16 cellular contexts compared by ENCODE assay signal in genomic region chr12:6434205-6435180, GRCh38. TPM values are rescaled to one million over a fixed set of nuclear protein-coding genes. Genes with fewer than 3 reads are reported as not detected.
A peak's percentile ranks its signal among the peaks of the same experiment; 100 is the strongest.
DNase-seq lines count a peak whose midpoint lies in the region; ATAC-seq, FAIRE-seq and TF ChIP-seq lines count a peak whose summit lies in the region.
"Had no signal": no experiment of that assay in that cellular context is flagged by ENCODE, and none has a peak within 500 bp of the region (broad histone marks: within the 10 kb centered on the region; RNA-seq: fewer than 3 reads in every experiment).

No MANE protein-coding gene starts in this region.

- peak overlapping the region; percentile 44; the same call in 1 of the 2 replicates for H2AK5ac ChIP-seq in H1 (ENCODE audit: low read depth, low read length)

- peaks cover 0 to 17% of the 10 kb centered on the region in 2 donors for H3K4me1 ChIP-seq in right atrium auricular region
- H3K4me1 ChIP-seq in H1 (replicated peaks in 1 of 4; ENCODE audit: control insufficient read depth in 3 of 4, insufficient read depth in 4 of 4, low read length in 3 of 4) = peaks cover 0 to 8% (median under 1%) of the 10 kb centered on the region in 4 experiments; a peak in 3 of 7 replicates
- H3K4me1 ChIP-seq: uterus had no signal

- DNase-seq in cardiac septum (ENCODE audit: low spot score) (peak; percentile 27), right atrium auricular region (ENCODE audit: low spot score) (no peak), H1 (ENCODE audit: low read depth in 1 of 2, low spot score in 2 of 2) (no peak), NCI-H1092 treated with DMSO at 0.1 percent for 48 hours (lab: John Stamatoyannopoulos, UW) (no peak), type B pancreatic cell (ENCODE audit: extremely low spot score, unreplicated experiment) (no peak), NCI-H82 (lab: John Stamatoyannopoulos, UW) (no peak)
- DNase-seq in activated CD4-positive, alpha-beta T cell treated with anti-CD3 and anti-CD28 coated beads, Interleukin-2, amount 10 ng/mL, durations not matched to agents 7 days and 5 days = peak; percentile 56
- peak; percentile 36 to 59 for DNase-seq in stimulated activated naive CD8-positive, alpha-beta T cell treated with anti-CD3 and anti-CD28 coated beads, Interleukin-15, amount 100 ng/mL, for 72 hours
- DNase-seq: amygdala, DND-41, foreskin fibroblast, natural killer cell had no signal

- H3K4me1 Mint-ChIP-seq in activated CD4-positive, alpha-beta T cell treated with anti-CD3 and anti-CD28 coated beads, Interleukin-2, amount 10 ng/mL, durations not matched to agents 7 days and 5 days = peaks cover 52% of the 10 kb centered on the region
- H3K4me1 Mint-ChIP-seq in stimulated activated naive CD8-positive, alpha-beta T cell treated with anti-CD3 and anti-CD28 coated beads, Interleukin-15, amount 100 ng/mL, for 72 hours = peaks cover 97% of the 10 kb centered on the region
- H3K4me1 Mint-ChIP-seq in type B pancreatic cell (ENCODE audit: unreplicated experiment) = peaks cover 11% of the 10 kb centered on the region

- no peaks in the 10 kb centered on the region for H3K27me3 Mint-ChIP-seq in activated CD4-positive, alpha-beta T cell treated with anti-CD3 and anti-CD28 coated beads, Interleukin-2, amount 10 ng/mL, durations not matched to agents 7 days and 5 days
- H3K27me3 Mint-ChIP-seq in stimulated activated naive CD8-positive, alpha-beta T cell treated with anti-CD3 and anti-CD28 coated beads, Interleukin-15, amount 100 ng/mL, for 72 hours = no peaks in the 10 kb centered on the region
- H3K27me3 Mint-ChIP-seq in type B pancreatic cell = peaks cover 8% of the 10 kb centered on the region

- H3K4me3 ChIP-seq in right atrium auricular region (no peak overlapping the region), H1 (ENCODE audit: extremely low read depth in 1 of 4, insufficient read depth in 2 of 4, low read depth in 3 of 4, low read length in 4 of 4) (no peak overlapping the region)
- H3K4me3 ChIP-seq: uterus had no signal

- no peaks in the 10 kb centered on the region for H4K20me1 ChIP-seq in H1 (replicated peaks in 1 of 2; ENCODE audit: control insufficient read depth in 1 of 2, insufficient read depth in 2 of 2, low read length in 2 of 2)

- TF ChIP-seq CTCF in right atrium auricular region (IDR thresholded peaks at IDR 0.05) = no peak
- TF ChIP-seq CTCF in H1 (IDR thresholded peaks at IDR 0.05; ENCODE audit: control extremely low read depth in 1 of 3, insufficient read depth in 1 of 3, low read depth in 1 of 3, low read length in 3 of 3) = peak in 1 of 3 experiments; percentile 2; a peak in 1 of 4 replicates
- TF ChIP-seq CTCF in type B pancreatic cell (conservative IDR thresholded peaks at IDR 0.05) = no peak

- H3K4me3 Mint-ChIP-seq in activated CD4-positive, alpha-beta T cell treated with anti-CD3 and anti-CD28 coated beads, Interleukin-2, amount 10 ng/mL, durations not matched to agents 7 days and 5 days = no peak overlapping the region
- H3K4me3 Mint-ChIP-seq in stimulated activated naive CD8-positive, alpha-beta T cell treated with anti-CD3 and anti-CD28 coated beads, Interleukin-15, amount 100 ng/mL, for 72 hours = peak overlapping the region; percentile 56 to 75
- H3K4me3 Mint-ChIP-seq in type B pancreatic cell = no peak overlapping the region
- H3K4me3 Mint-ChIP-seq: dendritic cell treated with granulocyte-macrophage colony-stimulating factor and Interleukin-4, amounts not matched to agents 40 ng/mL and 50 ng/mL, for 4 days; natural killer cell had no signal

- H3K56ac ChIP-seq in H1 (replicated peaks; ENCODE audit: insufficient read length, low read depth, low read length) = no peak overlapping the region

- peak overlapping the region; percentile 65 for H2BK120ac ChIP-seq in H1 (replicated peaks; ENCODE audit: low read depth, low read length)

- peak overlapping the region; percentile 71; the same call in 1 of the 2 replicates for H2BK12ac ChIP-seq in H1 (ENCODE audit: low read depth, low read length)

- H2AFZ ChIP-seq in H1 (ENCODE audit: low read length) = peak overlapping the region; percentile 74

- no peak for TF ChIP-seq EP300 in H1 (IDR thresholded peaks at IDR 0.05; ENCODE audit: borderline replicate concordance in 1 of 2, low read depth in 2 of 2, low read length in 2 of 2)

- no peaks in the 10 kb centered on the region for H3K9me3 Mint-ChIP-seq in activated CD4-positive, alpha-beta T cell treated with anti-CD3 and anti-CD28 coated beads, Interleukin-2, amount 10 ng/mL, durations not matched to agents 7 days and 5 days
- no peaks in the 10 kb centered on the region for H3K9me3 Mint-ChIP-seq in stimulated activated naive CD8-positive, alpha-beta T cell treated with anti-CD3 and anti-CD28 coated beads, Interleukin-15, amount 100 ng/mL, for 72 hours
- H3K9me3 Mint-ChIP-seq in type B pancreatic cell = no peaks in the 10 kb centered on the region
- H3K9me3 Mint-ChIP-seq: dendritic cell treated with granulocyte-macrophage colony-stimulating factor and Interleukin-4, amounts not matched to agents 40 ng/mL and 50 ng/mL, for 4 days; natural killer cell had no signal

- no peaks in the 10 kb centered on the region for H3K79me1 ChIP-seq in H1 (ENCODE audit: low read depth, low read length)

- H4K8ac ChIP-seq in H1 (ENCODE audit: extremely low read depth, insufficient read depth, low read length) = peak overlapping the region; percentile 45; the same call in 1 of the 2 replicates

- H3K9me3 ChIP-seq in right atrium auricular region (no peaks in the 10 kb centered on the region), H1 (ENCODE audit: insufficient read depth in 2 of 2, low read depth in 1 of 2, low read length in 1 of 2) (no peaks in the 10 kb centered on the region)
- H3K9me3 ChIP-seq: uterus had no signal

- peak overlapping the region; percentile 93 for H3K27ac Mint-ChIP-seq in activated CD4-positive, alpha-beta T cell treated with anti-CD3 and anti-CD28 coated beads, Interleukin-2, amount 10 ng/mL, durations not matched to agents 7 days and 5 days
- H3K27ac Mint-ChIP-seq in stimulated activated naive CD8-positive, alpha-beta T cell treated with anti-CD3 and anti-CD28 coated beads, Interleukin-15, amount 100 ng/mL, for 72 hours = peak overlapping the region; percentile 91 to 94
- no peak overlapping the region for H3K27ac Mint-ChIP-seq in type B pancreatic cell
- H3K27ac Mint-ChIP-seq: dendritic cell treated with granulocyte-macrophage colony-stimulating factor and Interleukin-4, amounts not matched to agents 40 ng/mL and 50 ng/mL, for 4 days; natural killer cell had no signal

- no peaks in the 10 kb centered on the region for H3K23me2 ChIP-seq in H1 (ENCODE audit: low read depth, low read length)

- H4K5ac ChIP-seq in H1 (ENCODE audit: insufficient read length, low read depth, low read length) = no peak overlapping the region

- H3K23ac ChIP-seq in H1 (ENCODE audit: insufficient read length) = no peak overlapping the region

- 0 out of 2 replicates have a peak overlapping the region, but pooled peaks have one; percentile 49 for H2BK15ac ChIP-seq in H1 (ENCODE audit: low read length)

- no peak overlapping the region for H3K9ac ChIP-seq in H1 (replicated peaks in 1 of 4; ENCODE audit: extremely low read depth in 1 of 4, low read depth in 3 of 4, low read length in 3 of 4)

- no peak for TF ChIP-seq RAD21 in H1 (IDR thresholded peaks at IDR 0.05 in 1 of 2, conservative IDR thresholded peaks at IDR 0.05 in 1 of 2; ENCODE audit: low read depth in 2 of 2, low read length in 2 of 2)

- no peaks in the 10 kb centered on the region for H3K79me2 ChIP-seq in H1 (ENCODE audit: control insufficient read depth in 1 of 2, insufficient read depth in 2 of 2, low read length in 2 of 2)

- H3K27me3 ChIP-seq in right atrium auricular region (no peaks in the 10 kb centered on the region), H1 (replicated peaks in 1 of 4; ENCODE audit: control insufficient read depth in 3 of 4, extremely low read depth in 1 of 4, insufficient read depth in 3 of 4, low read length in 3 of 4) (no peaks in the 10 kb centered on the region)
- H3K27me3 ChIP-seq: uterus had no signal

- FAIRE-seq in H1 (lab: Jason Lieb, UNC) = no peak
- FAIRE-seq: GM18507 had no signal

- H3K14ac ChIP-seq in H1 (ENCODE audit: insufficient read length) = no peak overlapping the region

- peak overlapping the region; percentile 72 for H2BK5ac ChIP-seq in H1 (ENCODE audit: low read depth, low read length)

- TF ChIP-seq POLR2A in H1 (IDR thresholded peaks at IDR 0.05; ENCODE audit: control extremely low read depth in 1 of 2, low read depth in 2 of 2, low read length in 2 of 2) = no peak

- H3K4me2 ChIP-seq in H1 (ENCODE audit: insufficient read depth in 1 of 2, low read depth in 2 of 2, low read length in 2 of 2) = no peak overlapping the region

- intact Hi-C loops in cardiac septum (cut with DNase I) = no loop called here

- CTCF ChIA-PET in activated CD4-positive, alpha-beta T cell treated with anti-CD3 and anti-CD28 coated beads, Interleukin-2, amount 10 ng/mL, durations not matched to agents 7 days and 5 days (lab: Charles Lee) = interaction anchor here (0.5 to 5.5 kb wide), 11 partner anchors 8 to 52 kb away, joined by 3 to 37 read pairs (median 7); partner anchors contain the start of genes CD27 and TAPBPL
- CTCF ChIA-PET in H1 (lab: Charles Lee; ENCODE audit: partially characterized antibody) = interaction anchor here (0.8 to 4.1 kb wide), 13 partner anchors 10 to 156 kb away, joined by 3 to 33 read pairs (median 4); partner anchors contain the start of gene CD27

- 0 out of 2 replicates have a peak overlapping the region, but pooled peaks have one; percentile 87 for H2BK20ac ChIP-seq in H1 (ENCODE audit: low read length)

- peak overlapping the region; percentile 55 for H3K18ac ChIP-seq in H1 (ENCODE audit: extremely low read depth, low read length)

- H3K27ac ChIP-seq in right atrium auricular region (no peak overlapping the region), H1 (ENCODE audit: low read depth, low read length) (no peak overlapping the region)
- H3K27ac ChIP-seq: uterus, VCaP had no signal

- H3K36me3 Mint-ChIP-seq in activated CD4-positive, alpha-beta T cell treated with anti-CD3 and anti-CD28 coated beads, Interleukin-2, amount 10 ng/mL, durations not matched to agents 7 days and 5 days (ENCODE audit: low read depth) = no peaks in the 10 kb centered on the region
- H3K36me3 Mint-ChIP-seq in type B pancreatic cell = peaks cover 3% of the 10 kb centered on the region
- H3K36me3 Mint-ChIP-seq: natural killer cell had no signal

- H3K4ac ChIP-seq in H1 (replicated peaks; ENCODE audit: insufficient read length, low read depth, low read length) = no peak overlapping the region

- H3K36me3 ChIP-seq in right atrium auricular region (no peaks in the 10 kb centered on the region), H1 (ENCODE audit: control insufficient read depth in 2 of 4, insufficient read depth in 4 of 4, low read length in 3 of 4) (no peaks in the 10 kb centered on the region)
- H3K36me3 ChIP-seq: uterus had no signal

- POLR2A ChIA-PET in activated CD4-positive, alpha-beta T cell treated with anti-CD3 and anti-CD28 coated beads, Interleukin-2, amount 10 ng/mL, durations not matched to agents 7 days and 5 days (lab: Charles Lee) = interaction anchor here (1.5 kb wide), 1 partner anchor 26 kb away, joined by 8 read pairs; no protein-coding TSS in a partner anchor
- POLR2A ChIA-PET in H1 (lab: Charles Lee; ENCODE audit: partially characterized antibody) = interaction anchor here (0.6 to 4.4 kb wide), 13 partner anchors 9 to 318 kb away, joined by 3 to 23 read pairs (median 4); partner anchors contain the start of genes CD27, GAPDH, MRPL51 and TAPBPL

- 88% methylated on average over 18 of the region's 18 CpGs; no CpG with 5 or more reads in 1 of the 2 experiments for WGBS in H1 (ENCODE audit: extremely low coverage in 1 of 2, insufficient coverage in 1 of 2, insufficient read length in 1 of 2, insufficient replicate concordance in 2 of 2, low coverage in 1 of 2, low lambda C conversion rate in 2 of 2, missing lambda C conversion rate in 1 of 2), 2 experiments

- peak; percentile 93 for ATAC-seq in stimulated activated naive CD8-positive, alpha-beta T cell treated with anti-CD3 and anti-CD28 coated beads, Interleukin-15, amount 100 ng/mL, for 72 hours
- ATAC-seq: natural killer cell had no signal

- H4K91ac ChIP-seq in H1 (replicated peaks; ENCODE audit: insufficient read length, low read length) = peak overlapping the region; percentile 44

RNA-seq across cellular contexts. Expression of gene CD27, which starts 10.3 kb away (rescaled TPM):
- total RNA-seq in cardiac septum (not detected), right atrium auricular region (1 to 10 TPM in 1 of 2 donors, not detected in 1; 1.1 TPM), type B pancreatic cell (ENCODE audit: low replicate concordance) (not detected in 2 replicates)
- 100 to 1,000 TPM; 115 to 134 TPM for total RNA-seq in activated CD4-positive, alpha-beta T cell treated with anti-CD3 and anti-CD28 coated beads, Interleukin-2, amount 10 ng/mL, durations not matched to agents 7 days and 5 days
- total RNA-seq in H1 (2021; fragmentation: NEBNext Ultra II Directional; extraction: Animal tissue kit (Norgen Biotek cat#: 25700)) = 0.28 TPM in 1 of 2 replicates, not detected in the other
- polyA plus RNA-seq in H1 (2011; rRNA removed) = 0.39 TPM in 2 replicates
- 0.30 TPM for polyA plus RNA-seq in H1 (2011; cell fraction: cytosol; rRNA removed)
- 0.19 TPM for polyA plus RNA-seq in H1 (2011; cell fraction: nucleus; rRNA removed)
- polyA plus RNA-seq in H1 (2012, experiment 1 of 2) = 0.31 to 0.60 TPM (median 0.42 TPM) in 4 replicates
- polyA plus RNA-seq in H1 (2012, experiment 2 of 2) = 0.31 TPM
- 0.18 TPM for polyA plus RNA-seq in H1 (2013, experiment 1 of 2)
- 0.13 TPM for polyA plus RNA-seq in H1 (2013, experiment 2 of 2)
- 0.22 and 0.60 TPM in 2 replicates for polyA minus RNA-seq in H1 (2011; rRNA and poly(A)+ RNA removed)
- not detected for polyA minus RNA-seq in H1 (2011; cell fraction: cytosol; rRNA and poly(A)+ RNA removed)
- not detected for polyA minus RNA-seq in H1 (2011; cell fraction: nucleus; rRNA and poly(A)+ RNA removed)

RNA-seq across cellular contexts. Expression of gene TAPBPL, which starts 17.3 kb away (rescaled TPM):
- total RNA-seq in cardiac septum (17.2 TPM), right atrium auricular region (10 to 100 TPM; 14.5 to 16.9 TPM), type B pancreatic cell (ENCODE audit: low replicate concordance) (12.4 and 21.1 TPM in 2 replicates)
- 10 to 100 TPM; 45.8 to 47.9 TPM for total RNA-seq in activated CD4-positive, alpha-beta T cell treated with anti-CD3 and anti-CD28 coated beads, Interleukin-2, amount 10 ng/mL, durations not matched to agents 7 days and 5 days
- total RNA-seq in H1 (2021; fragmentation: NEBNext Ultra II Directional; extraction: Animal tissue kit (Norgen Biotek cat#: 25700)) = 0.61 and 0.67 TPM in 2 replicates
- 1.5 and 1.6 TPM in 2 replicates for polyA plus RNA-seq in H1 (2011; rRNA removed)
- 0.72 TPM for polyA plus RNA-seq in H1 (2011; cell fraction: cytosol; rRNA removed)
- 1.7 TPM for polyA plus RNA-seq in H1 (2011; cell fraction: nucleus; rRNA removed)
- 1.3 to 2.0 TPM (median 1.6 TPM) in 4 replicates for polyA plus RNA-seq in H1 (2012, experiment 1 of 2)
- 0.37 TPM for polyA plus RNA-seq in H1 (2012, experiment 2 of 2)
- polyA plus RNA-seq in H1 (2013, experiment 1 of 2) = 0.41 TPM
- 0.70 TPM for polyA plus RNA-seq in H1 (2013, experiment 2 of 2)
- 1.00 and 1.5 TPM in 2 replicates for polyA minus RNA-seq in H1 (2011; rRNA and poly(A)+ RNA removed)
- not detected for polyA minus RNA-seq in H1 (2011; cell fraction: cytosol; rRNA and poly(A)+ RNA removed)
- polyA minus RNA-seq in H1 (2011; cell fraction: nucleus; rRNA and poly(A)+ RNA removed) = 1.6 TPM

RNA-seq across cellular contexts. Expression of gene VAMP1, which starts 36.0 kb away (rescaled TPM):
- total RNA-seq in cardiac septum (4.1 TPM), right atrium auricular region (1 to 10 TPM; 1.7 to 3.6 TPM), type B pancreatic cell (ENCODE audit: low replicate concordance) (10.1 and 12.7 TPM in 2 replicates)
- 10 to 100 TPM; 61.4 to 73.4 TPM for total RNA-seq in activated CD4-positive, alpha-beta T cell treated with anti-CD3 and anti-CD28 coated beads, Interleukin-2, amount 10 ng/mL, durations not matched to agents 7 days and 5 days
- total RNA-seq in H1 (2021; fragmentation: NEBNext Ultra II Directional; extraction: Animal tissue kit (Norgen Biotek cat#: 25700)) = 9.3 and 10.8 TPM in 2 replicates
- polyA plus RNA-seq in H1 (2011; rRNA removed) = 23.1 and 28.2 TPM in 2 replicates
- polyA plus RNA-seq in H1 (2011; cell fraction: cytosol; rRNA removed) = 32.5 TPM
- 132 TPM for polyA plus RNA-seq in H1 (2011; cell fraction: nucleus; rRNA removed)
- 14.8 to 22.9 TPM (median 21.4 TPM) in 4 replicates for polyA plus RNA-seq in H1 (2012, experiment 1 of 2)
- polyA plus RNA-seq in H1 (2012, experiment 2 of 2) = 7.8 TPM
- polyA plus RNA-seq in H1 (2013, experiment 1 of 2) = 13.7 TPM
- polyA plus RNA-seq in H1 (2013, experiment 2 of 2) = 13.4 TPM
- polyA minus RNA-seq in H1 (2011; rRNA and poly(A)+ RNA removed) = 12.5 and 12.6 TPM in 2 replicates
- polyA minus RNA-seq in H1 (2011; cell fraction: cytosol; rRNA and poly(A)+ RNA removed) = 15.7 TPM
- 17.7 TPM for polyA minus RNA-seq in H1 (2011; cell fraction: nucleus; rRNA and poly(A)+ RNA removed)

RNA-seq across cellular contexts. Expression of gene LTBR, which starts 50.5 kb away (rescaled TPM):
- total RNA-seq in cardiac septum (29.4 TPM), right atrium auricular region (10 to 100 TPM; 63.6 to 72.1 TPM), type B pancreatic cell (ENCODE audit: low replicate concordance) (18.5 and 98.5 TPM in 2 replicates)
- not detected for total RNA-seq in activated CD4-positive, alpha-beta T cell treated with anti-CD3 and anti-CD28 coated beads, Interleukin-2, amount 10 ng/mL, durations not matched to agents 7 days and 5 days
- 6.3 and 6.7 TPM in 2 replicates for total RNA-seq in H1 (2021; fragmentation: NEBNext Ultra II Directional; extraction: Animal tissue kit (Norgen Biotek cat#: 25700))
- polyA plus RNA-seq in H1 (2011; rRNA removed) = 5.1 and 9.2 TPM in 2 replicates
- polyA plus RNA-seq in H1 (2011; cell fraction: cytosol; rRNA removed) = 4.2 TPM
- 7.9 TPM for polyA plus RNA-seq in H1 (2011; cell fraction: nucleus; rRNA removed)
- 27.4 to 39.4 TPM (median 31.7 TPM) in 4 replicates for polyA plus RNA-seq in H1 (2012, experiment 1 of 2)
- polyA plus RNA-seq in H1 (2012, experiment 2 of 2) = 11.0 TPM
- polyA plus RNA-seq in H1 (2013, experiment 1 of 2) = 11.7 TPM
- 13.4 TPM for polyA plus RNA-seq in H1 (2013, experiment 2 of 2)
- polyA minus RNA-seq in H1 (2011; rRNA and poly(A)+ RNA removed) = 2.2 and 3.2 TPM in 2 replicates
- 3.6 TPM for polyA minus RNA-seq in H1 (2011; cell fraction: cytosol; rRNA and poly(A)+ RNA removed)
- 7.4 TPM for polyA minus RNA-seq in H1 (2011; cell fraction: nucleus; rRNA and poly(A)+ RNA removed)

RNA-seq across cellular contexts. Expression of gene MRPL51, which starts 58.6 kb away (rescaled TPM):
- total RNA-seq in cardiac septum = 174 TPM
- 100 to 1,000 TPM in 1 of 2 donors, 10 to 100 TPM in 1; 87.7 to 104 TPM for total RNA-seq in right atrium auricular region
- total RNA-seq in activated CD4-positive, alpha-beta T cell treated with anti-CD3 and anti-CD28 coated beads, Interleukin-2, amount 10 ng/mL, durations not matched to agents 7 days and 5 days = 100 to 1,000 TPM; 212 to 241 TPM
- total RNA-seq in H1 (2021; fragmentation: NEBNext Ultra II Directional; extraction: Animal tissue kit (Norgen Biotek cat#: 25700)) = 318 and 331 TPM in 2 replicates
- polyA plus RNA-seq in H1 (2011; rRNA removed) = 101 and 119 TPM in 2 replicates
- polyA plus RNA-seq in H1 (2011; cell fraction: cytosol; rRNA removed) = 179 TPM
- 62.0 TPM for polyA plus RNA-seq in H1 (2011; cell fraction: nucleus; rRNA removed)
- polyA plus RNA-seq in H1 (2012, experiment 1 of 2) = 250 to 352 TPM (median 276 TPM) in 4 replicates
- polyA plus RNA-seq in H1 (2012, experiment 2 of 2) = 64.2 TPM
- 764 TPM for polyA plus RNA-seq in H1 (2013, experiment 1 of 2)
- 884 TPM for polyA plus RNA-seq in H1 (2013, experiment 2 of 2)
- polyA minus RNA-seq in H1 (2011; rRNA and poly(A)+ RNA removed) = 25.9 and 35.9 TPM in 2 replicates
- 36.5 TPM for polyA minus RNA-seq in H1 (2011; cell fraction: cytosol; rRNA and poly(A)+ RNA removed)
- polyA minus RNA-seq in H1 (2011; cell fraction: nucleus; rRNA and poly(A)+ RNA removed) = 27.2 TPM
- 213 and 396 TPM in 2 replicates for total RNA-seq in type B pancreatic cell (ENCODE audit: low replicate concordance)

Comparison
In these comparisons a context has a peak if more than half of its experiments do, and no peak if none do; other contexts are left out.
1. DNase-seq: peak in cardiac septum (single experiment), activated CD4-positive, alpha-beta T cell treated with anti-CD3 and anti-CD28 coated beads, Interleukin-2, amount 10 ng/mL, durations not matched to agents 7 days and 5 days (single experiment) and stimulated activated naive CD8-positive, alpha-beta T cell treated with anti-CD3 and anti-CD28 coated beads, Interleukin-15, amount 100 ng/mL, for 72 hours (2 of 2); none in right atrium auricular region (single experiment), H1 (0 of 2), NCI-H1092 treated with DMSO at 0.1 percent for 48 hours (single experiment), type B pancreatic cell (single experiment) and NCI-H82 (single experiment).
2. H3K4me3 Mint-ChIP-seq: peak in stimulated activated naive CD8-positive, alpha-beta T cell treated with anti-CD3 and anti-CD28 coated beads, Interleukin-15, amount 100 ng/mL, for 72 hours (2 of 2); none in activated CD4-positive, alpha-beta T cell treated with anti-CD3 and anti-CD28 coated beads, Interleukin-2, amount 10 ng/mL, durations not matched to agents 7 days and 5 days (single experiment) and type B pancreatic cell (single experiment).
3. RNA of gene CD27, which starts 10.3 kb away (total RNA-seq): 115 to 134 TPM in activated CD4-positive, alpha-beta T cell treated with anti-CD3 and anti-CD28 coated beads, Interleukin-2, amount 10 ng/mL, durations not matched to agents 7 days and 5 days; 1.1 TPM in right atrium auricular region, 0.28 TPM in H1, not detected in type B pancreatic cell and not detected in cardiac septum (single experiment); every median in the first group is over 10 times any median in the second.